ENCODE assay signal across 1 cellular context in the genomic region with DNA sequence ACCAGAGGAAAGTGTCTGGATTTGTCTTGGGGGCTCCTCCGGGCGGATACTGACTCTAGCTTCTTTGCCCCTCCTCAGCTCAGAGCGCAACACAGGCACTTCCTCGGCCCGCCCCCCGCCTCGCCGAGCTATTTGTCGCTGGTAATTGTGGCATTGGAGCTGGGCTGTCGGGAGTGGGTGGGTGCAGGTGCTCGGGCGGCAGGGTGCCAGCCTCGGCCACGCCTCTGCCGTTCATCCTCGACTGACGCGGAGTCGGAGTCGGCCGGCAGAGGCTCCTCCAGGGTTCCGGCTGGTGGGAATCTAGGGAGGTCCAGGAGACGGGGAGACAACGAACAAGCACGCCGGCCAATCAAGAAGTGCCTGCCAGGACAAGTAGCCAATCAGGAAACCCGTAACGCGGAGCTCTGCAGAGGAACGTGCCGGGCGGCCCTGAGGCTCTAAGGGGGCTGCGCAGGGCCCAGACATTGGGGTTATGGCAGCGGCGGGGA.
TF ChIP-seq lines count a peak whose summit lies in the region.

No MANE protein-coding gene starts in this region.

TF ChIP-seq in HepG2, 621 proteins besides CTCF, POLR2A, EP300 and RAD21:
- TF ChIP-seq SP2 (CRISPR knock-in tag; IDR thresholded peaks at IDR 0.05) = peak; percentile 50; the same call in 1 of the 2 replicates
- TF ChIP-seq, protein P1, sequence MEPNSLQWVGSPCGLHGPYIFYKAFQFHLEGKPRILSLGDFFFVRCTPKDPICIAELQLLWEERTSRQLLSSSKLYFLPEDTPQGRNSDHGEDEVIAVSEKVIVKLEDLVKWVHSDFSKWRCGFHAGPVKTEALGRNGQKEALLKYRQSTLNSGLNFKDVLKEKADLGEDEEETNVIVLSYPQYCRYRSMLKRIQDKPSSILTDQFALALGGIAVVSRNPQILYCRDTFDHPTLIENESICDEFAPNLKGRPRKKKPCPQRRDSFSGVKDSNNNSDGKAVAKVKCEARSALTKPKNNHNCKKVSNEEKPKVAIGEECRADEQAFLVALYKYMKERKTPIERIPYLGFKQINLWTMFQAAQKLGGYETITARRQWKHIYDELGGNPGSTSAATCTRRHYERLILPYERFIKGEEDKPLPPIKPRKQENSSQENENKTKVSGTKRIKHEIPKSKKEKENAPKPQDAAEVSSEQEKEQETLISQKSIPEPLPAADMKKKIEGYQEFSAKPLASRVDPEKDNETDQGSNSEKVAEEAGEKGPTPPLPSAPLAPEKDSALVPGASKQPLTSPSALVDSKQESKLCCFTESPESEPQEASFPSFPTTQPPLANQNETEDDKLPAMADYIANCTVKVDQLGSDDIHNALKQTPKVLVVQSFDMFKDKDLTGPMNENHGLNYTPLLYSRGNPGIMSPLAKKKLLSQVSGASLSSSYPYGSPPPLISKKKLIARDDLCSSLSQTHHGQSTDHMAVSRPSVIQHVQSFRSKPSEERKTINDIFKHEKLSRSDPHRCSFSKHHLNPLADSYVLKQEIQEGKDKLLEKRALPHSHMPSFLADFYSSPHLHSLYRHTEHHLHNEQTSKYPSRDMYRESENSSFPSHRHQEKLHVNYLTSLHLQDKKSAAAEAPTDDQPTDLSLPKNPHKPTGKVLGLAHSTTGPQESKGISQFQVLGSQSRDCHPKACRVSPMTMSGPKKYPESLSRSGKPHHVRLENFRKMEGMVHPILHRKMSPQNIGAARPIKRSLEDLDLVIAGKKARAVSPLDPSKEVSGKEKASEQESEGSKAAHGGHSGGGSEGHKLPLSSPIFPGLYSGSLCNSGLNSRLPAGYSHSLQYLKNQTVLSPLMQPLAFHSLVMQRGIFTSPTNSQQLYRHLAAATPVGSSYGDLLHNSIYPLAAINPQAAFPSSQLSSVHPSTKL (CRISPR knock-in tag; IDR thresholded peaks at IDR 0.05) = no peak
- TF ChIP-seq, protein P2, sequence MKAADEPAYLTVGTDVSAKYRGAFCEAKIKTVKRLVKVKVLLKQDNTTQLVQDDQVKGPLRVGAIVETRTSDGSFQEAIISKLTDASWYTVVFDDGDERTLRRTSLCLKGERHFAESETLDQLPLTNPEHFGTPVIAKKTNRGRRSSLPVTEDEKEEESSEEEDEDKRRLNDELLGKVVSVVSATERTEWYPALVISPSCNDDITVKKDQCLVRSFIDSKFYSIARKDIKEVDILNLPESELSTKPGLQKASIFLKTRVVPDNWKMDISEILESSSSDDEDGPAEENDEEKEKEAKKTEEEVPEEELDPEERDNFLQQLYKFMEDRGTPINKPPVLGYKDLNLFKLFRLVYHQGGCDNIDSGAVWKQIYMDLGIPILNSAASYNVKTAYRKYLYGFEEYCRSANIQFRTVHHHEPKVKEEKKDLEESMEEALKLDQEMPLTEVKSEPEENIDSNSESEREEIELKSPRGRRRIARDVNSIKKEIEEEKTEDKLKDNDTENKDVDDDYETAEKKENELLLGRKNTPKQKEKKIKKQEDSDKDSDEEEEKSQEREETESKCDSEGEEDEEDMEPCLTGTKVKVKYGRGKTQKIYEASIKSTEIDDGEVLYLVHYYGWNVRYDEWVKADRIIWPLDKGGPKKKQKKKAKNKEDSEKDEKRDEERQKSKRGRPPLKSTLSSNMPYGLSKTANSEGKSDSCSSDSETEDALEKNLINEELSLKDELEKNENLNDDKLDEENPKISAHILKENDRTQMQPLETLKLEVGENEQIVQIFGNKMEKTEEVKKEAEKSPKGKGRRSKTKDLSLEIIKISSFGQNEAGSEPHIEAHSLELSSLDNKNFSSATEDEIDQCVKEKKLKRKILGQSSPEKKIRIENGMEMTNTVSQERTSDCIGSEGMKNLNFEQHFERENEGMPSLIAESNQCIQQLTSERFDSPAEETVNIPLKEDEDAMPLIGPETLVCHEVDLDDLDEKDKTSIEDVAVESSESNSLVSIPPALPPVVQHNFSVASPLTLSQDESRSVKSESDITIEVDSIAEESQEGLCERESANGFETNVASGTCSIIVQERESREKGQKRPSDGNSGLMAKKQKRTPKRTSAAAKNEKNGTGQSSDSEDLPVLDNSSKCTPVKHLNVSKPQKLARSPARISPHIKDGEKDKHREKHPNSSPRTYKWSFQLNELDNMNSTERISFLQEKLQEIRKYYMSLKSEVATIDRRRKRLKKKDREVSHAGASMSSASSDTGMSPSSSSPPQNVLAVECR (CRISPR knock-in tag; IDR thresholded peaks at IDR 0.05; ENCODE audit: borderline replicate concordance) = 0 out of 2 replicates have a peak, but pooled peaks have one; percentile 17
- no peak for TF ChIP-seq ZNF709 (CRISPR knock-in tag; IDR thresholded peaks at IDR 0.05)
- TF ChIP-seq ZNF343 (CRISPR knock-in tag; IDR thresholded peaks at IDR 0.05) = no peak
- TF ChIP-seq ETV5 (CRISPR knock-in tag; IDR thresholded peaks at IDR 0.05; ENCODE audit: borderline replicate concordance) = no peak
- TF ChIP-seq NFYB (CRISPR knock-in tag; IDR thresholded peaks at IDR 0.05) = peak; percentile 75
- TF ChIP-seq MAF1 (CRISPR knock-in tag; IDR thresholded peaks at IDR 0.05; ENCODE audit: borderline replicate concordance) = no peak
- peak; percentile 69 for TF ChIP-seq NFYC (CRISPR knock-in tag; IDR thresholded peaks at IDR 0.05)
- TF ChIP-seq, protein P3, sequence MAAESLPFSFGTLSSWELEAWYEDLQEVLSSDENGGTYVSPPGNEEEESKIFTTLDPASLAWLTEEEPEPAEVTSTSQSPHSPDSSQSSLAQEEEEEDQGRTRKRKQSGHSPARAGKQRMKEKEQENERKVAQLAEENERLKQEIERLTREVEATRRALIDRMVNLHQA (CRISPR knock-in tag; IDR thresholded peaks at IDR 0.05) = no peak
- TF ChIP-seq, protein P4, sequence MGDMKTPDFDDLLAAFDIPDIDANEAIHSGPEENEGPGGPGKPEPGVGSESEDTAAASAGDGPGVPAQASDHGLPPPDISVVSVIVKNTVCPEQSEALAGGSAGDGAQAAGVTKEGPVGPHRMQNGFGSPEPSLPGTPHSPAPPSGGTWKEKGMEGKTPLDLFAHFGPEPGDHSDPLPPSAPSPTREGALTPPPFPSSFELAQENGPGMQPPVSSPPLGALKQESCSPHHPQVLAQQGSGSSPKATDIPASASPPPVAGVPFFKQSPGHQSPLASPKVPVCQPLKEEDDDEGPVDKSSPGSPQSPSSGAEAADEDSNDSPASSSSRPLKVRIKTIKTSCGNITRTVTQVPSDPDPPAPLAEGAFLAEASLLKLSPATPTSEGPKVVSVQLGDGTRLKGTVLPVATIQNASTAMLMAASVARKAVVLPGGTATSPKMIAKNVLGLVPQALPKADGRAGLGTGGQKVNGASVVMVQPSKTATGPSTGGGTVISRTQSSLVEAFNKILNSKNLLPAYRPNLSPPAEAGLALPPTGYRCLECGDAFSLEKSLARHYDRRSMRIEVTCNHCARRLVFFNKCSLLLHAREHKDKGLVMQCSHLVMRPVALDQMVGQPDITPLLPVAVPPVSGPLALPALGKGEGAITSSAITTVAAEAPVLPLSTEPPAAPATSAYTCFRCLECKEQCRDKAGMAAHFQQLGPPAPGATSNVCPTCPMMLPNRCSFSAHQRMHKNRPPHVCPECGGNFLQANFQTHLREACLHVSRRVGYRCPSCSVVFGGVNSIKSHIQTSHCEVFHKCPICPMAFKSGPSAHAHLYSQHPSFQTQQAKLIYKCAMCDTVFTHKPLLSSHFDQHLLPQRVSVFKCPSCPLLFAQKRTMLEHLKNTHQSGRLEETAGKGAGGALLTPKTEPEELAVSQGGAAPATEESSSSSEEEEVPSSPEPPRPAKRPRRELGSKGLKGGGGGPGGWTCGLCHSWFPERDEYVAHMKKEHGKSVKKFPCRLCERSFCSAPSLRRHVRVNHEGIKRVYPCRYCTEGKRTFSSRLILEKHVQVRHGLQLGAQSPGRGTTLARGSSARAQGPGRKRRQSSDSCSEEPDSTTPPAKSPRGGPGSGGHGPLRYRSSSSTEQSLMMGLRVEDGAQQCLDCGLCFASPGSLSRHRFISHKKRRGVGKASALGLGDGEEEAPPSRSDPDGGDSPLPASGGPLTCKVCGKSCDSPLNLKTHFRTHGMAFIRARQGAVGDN (CRISPR knock-in tag; IDR thresholded peaks at IDR 0.05) = peak; percentile 27; the same call in 1 of the 2 replicates
